ENCODE assay signal across 9 cellular contexts in the genomic region with DNA sequence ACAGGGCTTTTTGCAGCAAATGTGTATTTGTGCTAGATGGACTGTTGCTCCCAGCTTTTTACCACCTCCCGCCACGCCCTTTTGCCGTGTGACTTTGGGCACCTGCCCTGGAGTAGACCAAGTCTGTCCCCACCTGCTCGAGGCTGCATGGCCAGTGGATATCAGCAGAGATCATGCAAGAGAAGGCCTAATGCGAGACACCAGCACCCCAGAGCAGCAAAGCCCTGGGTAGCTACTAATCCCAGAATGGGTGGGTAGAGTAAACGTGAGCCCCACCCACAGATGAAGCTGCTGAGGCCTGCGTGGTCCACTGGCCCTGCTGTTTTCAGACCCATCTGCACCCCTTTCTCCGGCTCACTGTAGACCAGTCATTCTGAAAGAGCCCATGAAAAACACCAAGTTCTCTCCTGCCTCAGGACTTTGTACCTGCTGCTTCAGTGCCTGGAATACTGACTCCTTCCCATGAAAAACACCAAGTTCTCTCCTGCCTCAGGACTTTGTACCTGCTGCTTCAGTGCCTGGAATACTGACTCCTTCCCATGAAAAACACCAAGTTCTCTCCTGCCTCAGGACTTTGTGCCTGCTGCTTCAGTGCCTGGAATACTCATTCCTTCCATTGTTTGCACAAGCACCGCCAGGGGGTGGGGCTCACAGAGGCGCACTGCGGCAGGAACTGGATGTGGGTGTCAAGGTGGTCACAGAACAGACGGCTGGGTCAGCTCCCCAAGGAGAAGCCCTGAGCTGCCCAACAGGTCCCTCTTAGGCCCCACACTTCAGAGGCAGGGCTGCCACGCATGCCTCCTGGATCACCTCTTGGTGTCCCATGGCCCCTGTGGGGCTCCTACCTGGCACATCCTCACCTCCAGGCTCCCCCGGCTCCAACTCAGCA. TPM values are rescaled to one million over a fixed set of nuclear protein-coding genes. Genes with fewer than 3 reads are reported as not detected.
DNase-seq lines count a peak whose midpoint lies in the region; ATAC-seq, FAIRE-seq and TF ChIP-seq lines count a peak whose summit lies in the region.
"Had no signal": no experiment of that assay in that cellular context is flagged by ENCODE, and none has a peak within 500 bp of the region (broad histone marks: within the 10 kb centered on the region; RNA-seq: fewer than 3 reads in every experiment).

No MANE protein-coding gene starts in this region.

- peak; percentile 24 for FAIRE-seq in H1 (lab: Jason Lieb, UNC)

- no peaks in the 10 kb centered on the region for H3K9me3 Mint-ChIP-seq in activated CD4-positive, alpha-beta T cell treated with anti-CD3 and anti-CD28 coated beads for 36 hours (ENCODE audit: low read depth)
- H3K9me3 Mint-ChIP-seq in activated CD4-positive, alpha-beta T cell treated with anti-CD3 and anti-CD28 coated beads, Interleukin-2, amount 10 ng/mL, durations not matched to agents 7 days and 5 days = no peaks in the 10 kb centered on the region
- H3K9me3 Mint-ChIP-seq in progenitor cell of endocrine pancreas (ENCODE audit: low read depth) = no peaks in the 10 kb centered on the region

- no peak for TF ChIP-seq RAD21 in H1 (IDR thresholded peaks at IDR 0.05 in 1 of 2, conservative IDR thresholded peaks at IDR 0.05 in 1 of 2; ENCODE audit: low read depth in 2 of 2, low read length in 2 of 2)

- H3K56ac ChIP-seq in H1 (replicated peaks; ENCODE audit: insufficient read length, low read depth, low read length) = no peak overlapping the region

- TF ChIP-seq CTCF in H1 (IDR thresholded peaks at IDR 0.05; ENCODE audit: control extremely low read depth in 1 of 3, insufficient read depth in 1 of 3, low read depth in 1 of 3, low read length in 3 of 3) = no peak
- TF ChIP-seq CTCF in progenitor cell of endocrine pancreas (IDR thresholded peaks at IDR 0.05; ENCODE audit: unreplicated experiment) = peak; percentile 10

- peaks cover 0 to 2% (median under 1%) of the 10 kb centered on the region in 4 experiments; a peak in 1 of 7 replicates for H3K27me3 ChIP-seq in H1 (replicated peaks in 1 of 4; ENCODE audit: control insufficient read depth in 3 of 4, extremely low read depth in 1 of 4, insufficient read depth in 3 of 4, low read length in 3 of 4)

- H3K23ac ChIP-seq in H1 (ENCODE audit: insufficient read length) = no peak overlapping the region

- CTCF ChIA-PET in activated CD4-positive, alpha-beta T cell treated with anti-CD3 and anti-CD28 coated beads for 36 hours (lab: Charles Lee) = interaction anchor here (0.5 to 1.1 kb wide), 3 partner anchors 31 to 193 kb away, joined by 3 to 5 read pairs (median 3); partner anchors contain the start of gene SH3BP2
- CTCF ChIA-PET in activated CD4-positive, alpha-beta T cell treated with anti-CD3 and anti-CD28 coated beads, Interleukin-2, amount 10 ng/mL, durations not matched to agents 7 days and 5 days (lab: Charles Lee) = interaction anchor here (0.8 to 1.5 kb wide), 4 partner anchors 15 to 201 kb away, joined by 3 to 5 read pairs (median 3); no protein-coding TSS in a partner anchor
- CTCF ChIA-PET in H1 (lab: Charles Lee; ENCODE audit: partially characterized antibody) = interaction anchor here (0.9 to 1.8 kb wide), 6 partner anchors 10 to 192 kb away, joined by 3 to 6 read pairs (median 3); no protein-coding TSS in a partner anchor

- no peak for TF ChIP-seq EP300 in H1 (IDR thresholded peaks at IDR 0.05; ENCODE audit: borderline replicate concordance in 1 of 2, low read depth in 2 of 2, low read length in 2 of 2)

- H3K27ac Mint-ChIP-seq in activated CD4-positive, alpha-beta T cell treated with anti-CD3 and anti-CD28 coated beads for 36 hours = no peak overlapping the region
- no peak overlapping the region for H3K27ac Mint-ChIP-seq in activated CD4-positive, alpha-beta T cell treated with anti-CD3 and anti-CD28 coated beads, Interleukin-2, amount 10 ng/mL, durations not matched to agents 7 days and 5 days
- no peak overlapping the region for H3K27ac Mint-ChIP-seq in progenitor cell of endocrine pancreas

- H4K91ac ChIP-seq in H1 (replicated peaks; ENCODE audit: insufficient read length, low read length) = no peak overlapping the region

- no peak overlapping the region for H3K18ac ChIP-seq in H1 (ENCODE audit: extremely low read depth, low read length)

- peaks cover 0 to 4% (median 3%) of the 10 kb centered on the region in 4 experiments; a peak in 4 of 7 replicates for H3K4me1 ChIP-seq in H1 (replicated peaks in 1 of 4; ENCODE audit: control insufficient read depth in 3 of 4, insufficient read depth in 4 of 4, low read length in 3 of 4)

- peak overlapping the region in 1 of 4 experiments; percentile 25; a peak in 1 of 7 replicates for H3K9ac ChIP-seq in H1 (replicated peaks in 1 of 4; ENCODE audit: extremely low read depth in 1 of 4, low read depth in 3 of 4, low read length in 3 of 4)

- H2AK5ac ChIP-seq in H1 (ENCODE audit: low read depth, low read length) = no peak overlapping the region

- H4K5ac ChIP-seq in H1 (ENCODE audit: insufficient read length, low read depth, low read length) = no peak overlapping the region

- no peaks in the 10 kb centered on the region for H3K79me2 ChIP-seq in H1 (ENCODE audit: control insufficient read depth in 1 of 2, insufficient read depth in 2 of 2, low read length in 2 of 2)

- no peak overlapping the region for H3K4me2 ChIP-seq in H1 (ENCODE audit: insufficient read depth in 1 of 2, low read depth in 2 of 2, low read length in 2 of 2)

- H3K36me3 Mint-ChIP-seq in activated CD4-positive, alpha-beta T cell treated with anti-CD3 and anti-CD28 coated beads for 36 hours (ENCODE audit: low read depth) = no peaks in the 10 kb centered on the region
- H3K36me3 Mint-ChIP-seq in activated CD4-positive, alpha-beta T cell treated with anti-CD3 and anti-CD28 coated beads, Interleukin-2, amount 10 ng/mL, durations not matched to agents 7 days and 5 days (ENCODE audit: low read depth) = no peaks in the 10 kb centered on the region
- H3K36me3 Mint-ChIP-seq in progenitor cell of endocrine pancreas (ENCODE audit: insufficient read depth) = no peaks in the 10 kb centered on the region

- intact Hi-C loops in activated CD4-positive, alpha-beta T cell treated with anti-CD3 and anti-CD28 coated beads for 36 hours (cut with DNase I, micrococcal nuclease) = loop anchor here in 1 of 2 experiments (5.0 kb wide), 2 partner anchors 36 to 176 kb away; no protein-coding TSS in a partner anchor

- no peaks in the 10 kb centered on the region for H3K9me3 ChIP-seq in H1 (ENCODE audit: insufficient read depth in 2 of 2, low read depth in 1 of 2, low read length in 1 of 2)

- H3K14ac ChIP-seq in H1 (ENCODE audit: insufficient read length) = no peak overlapping the region

- H3K4ac ChIP-seq in H1 (replicated peaks; ENCODE audit: insufficient read length, low read depth, low read length) = no peak overlapping the region

- no peak overlapping the region for H3K27ac ChIP-seq in H1 (ENCODE audit: low read depth, low read length)

- H3K4me1 Mint-ChIP-seq in activated CD4-positive, alpha-beta T cell treated with anti-CD3 and anti-CD28 coated beads for 36 hours = peaks cover 11% of the 10 kb centered on the region
- H3K4me1 Mint-ChIP-seq in activated CD4-positive, alpha-beta T cell treated with anti-CD3 and anti-CD28 coated beads, Interleukin-2, amount 10 ng/mL, durations not matched to agents 7 days and 5 days = peaks cover 21% of the 10 kb centered on the region
- peaks cover 8% of the 10 kb centered on the region for H3K4me1 Mint-ChIP-seq in progenitor cell of endocrine pancreas (ENCODE audit: low read depth)

- 94% methylated on average over 14 of the region's 14 CpGs; no CpG with 5 or more reads in 1 of the 2 experiments for WGBS in H1 (ENCODE audit: extremely low coverage in 1 of 2, insufficient coverage in 1 of 2, insufficient read length in 1 of 2, insufficient replicate concordance in 2 of 2, low coverage in 1 of 2, low lambda C conversion rate in 2 of 2, missing lambda C conversion rate in 1 of 2), 2 experiments

- no peak overlapping the region for H4K8ac ChIP-seq in H1 (ENCODE audit: extremely low read depth, insufficient read depth, low read length)

- DNase-seq in activated CD4-positive, alpha-beta T cell treated with anti-CD3 and anti-CD28 coated beads for 36 hours = peak; percentile 59
- no peak for DNase-seq in activated CD4-positive, alpha-beta T cell treated with anti-CD3 and anti-CD28 coated beads, Interleukin-2, amount 10 ng/mL, durations not matched to agents 7 days and 5 days
- DNase-seq in NCI-H510A (lab: John Stamatoyannopoulos, UW) = peak; percentile 41
- no peak for DNase-seq in H1 (ENCODE audit: low read depth in 1 of 2, low spot score in 2 of 2)
- DNase-seq in progenitor cell of endocrine pancreas (ENCODE audit: low spot score, unreplicated experiment) = no peak
- DNase-seq in DMS79 (lab: John Stamatoyannopoulos, UW) = no peak
- DNase-seq in NCI-H82 treated with DMSO at 0.1 percent for 48 hours (lab: John Stamatoyannopoulos, UW; ENCODE audit: unreplicated experiment) = no peak
- DNase-seq: effector CD4-positive, alpha-beta T cell had no signal

- H2BK20ac ChIP-seq in H1 (ENCODE audit: low read length) = no peak overlapping the region; the same call in 1 of the 2 replicates

- peaks cover 3% of the 10 kb centered on the region; the same call in 1 of the 2 replicates for H3K23me2 ChIP-seq in H1 (ENCODE audit: low read depth, low read length)

- H4K20me1 ChIP-seq in H1 (replicated peaks in 1 of 2; ENCODE audit: control insufficient read depth in 1 of 2, insufficient read depth in 2 of 2, low read length in 2 of 2) = no peaks in the 10 kb centered on the region

- TF ChIP-seq POLR2A in H1 (IDR thresholded peaks at IDR 0.05; ENCODE audit: control extremely low read depth in 1 of 2, low read depth in 2 of 2, low read length in 2 of 2) = no peak

- ATAC-seq in activated CD4-positive, alpha-beta T cell treated with anti-CD3 and anti-CD28 coated beads for 36 hours = peak; percentile 9
- ATAC-seq in GM19397 (IDR thresholded peaks at IDR 0.05; ENCODE audit: unreplicated experiment) = no peak

- H3K36me3 ChIP-seq in H1 (ENCODE audit: control insufficient read depth in 2 of 4, insufficient read depth in 4 of 4, low read length in 3 of 4) = no peaks in the 10 kb centered on the region

- POLR2A ChIA-PET in activated CD4-positive, alpha-beta T cell treated with anti-CD3 and anti-CD28 coated beads for 36 hours (lab: Charles Lee) = no interaction called here
- POLR2A ChIA-PET in activated CD4-positive, alpha-beta T cell treated with anti-CD3 and anti-CD28 coated beads, Interleukin-2, amount 10 ng/mL, durations not matched to agents 7 days and 5 days (lab: Charles Lee) = no interaction called here
- POLR2A ChIA-PET in H1 (lab: Charles Lee; ENCODE audit: partially characterized antibody) = interaction anchor here (1.1 to 6.7 kb wide), 4 partner anchors 17 to 57 kb away, joined by 3 to 29 read pairs (median 10); no protein-coding TSS in a partner anchor

- H2BK12ac ChIP-seq in H1 (ENCODE audit: low read depth, low read length) = peak overlapping the region; percentile 22; the same call in 1 of the 2 replicates

- H3K79me1 ChIP-seq in H1 (ENCODE audit: low read depth, low read length) = no peaks in the 10 kb centered on the region

- no peak overlapping the region for H2AFZ ChIP-seq in H1 (ENCODE audit: low read length)

- H3K4me3 ChIP-seq in H1 (ENCODE audit: extremely low read depth in 1 of 4, insufficient read depth in 2 of 4, low read depth in 3 of 4, low read length in 4 of 4) = no peak overlapping the region

- no peak overlapping the region for H2BK120ac ChIP-seq in H1 (replicated peaks; ENCODE audit: low read depth, low read length)

- peak overlapping the region; percentile 48; the same call in 1 of the 2 replicates for H2BK5ac ChIP-seq in H1 (ENCODE audit: low read depth, low read length)

- H3K4me3 Mint-ChIP-seq in activated CD4-positive, alpha-beta T cell treated with anti-CD3 and anti-CD28 coated beads for 36 hours = no peak overlapping the region
- no peak overlapping the region for H3K4me3 Mint-ChIP-seq in activated CD4-positive, alpha-beta T cell treated with anti-CD3 and anti-CD28 coated beads, Interleukin-2, amount 10 ng/mL, durations not matched to agents 7 days and 5 days
- H3K4me3 Mint-ChIP-seq in progenitor cell of endocrine pancreas (ENCODE audit: low read depth) = no peak overlapping the region

- no peaks in the 10 kb centered on the region for H3K27me3 Mint-ChIP-seq in activated CD4-positive, alpha-beta T cell treated with anti-CD3 and anti-CD28 coated beads for 36 hours
- no peaks in the 10 kb centered on the region for H3K27me3 Mint-ChIP-seq in activated CD4-positive, alpha-beta T cell treated with anti-CD3 and anti-CD28 coated beads, Interleukin-2, amount 10 ng/mL, durations not matched to agents 7 days and 5 days
- peaks cover 2% of the 10 kb centered on the region for H3K27me3 Mint-ChIP-seq in progenitor cell of endocrine pancreas

- no peak overlapping the region for H2BK15ac ChIP-seq in H1 (ENCODE audit: low read length)

RNA-seq across cellular contexts. Expression of gene TNIP2, which starts 5.1 kb away (rescaled TPM):
- 10 to 100 TPM; 50.6 to 59.4 TPM for total RNA-seq in activated CD4-positive, alpha-beta T cell treated with anti-CD3 and anti-CD28 coated beads for 36 hours
- 10 to 100 TPM; 35.0 to 43.6 TPM for total RNA-seq in activated CD4-positive, alpha-beta T cell treated with anti-CD3 and anti-CD28 coated beads, Interleukin-2, amount 10 ng/mL, durations not matched to agents 7 days and 5 days
- 36.2 and 37.7 TPM in 2 replicates for total RNA-seq in H1 (2021; fragmentation: NEBNext Ultra II Directional; extraction: Animal tissue kit (Norgen Biotek cat#: 25700))
- 23.7 and 35.7 TPM in 2 replicates for polyA plus RNA-seq in H1 (2011; rRNA removed)
- 41.8 TPM for polyA plus RNA-seq in H1 (2011; cell fraction: cytosol; rRNA removed)
- polyA plus RNA-seq in H1 (2011; cell fraction: nucleus; rRNA removed) = 54.1 TPM
- polyA plus RNA-seq in H1 (2012, experiment 1 of 2) = 26.4 to 39.9 TPM (median 39.1 TPM) in 4 replicates
- polyA plus RNA-seq in H1 (2012, experiment 2 of 2) = 29.2 TPM
- 21.6 TPM for polyA plus RNA-seq in H1 (2013, experiment 1 of 2)
- 23.2 TPM for polyA plus RNA-seq in H1 (2013, experiment 2 of 2)
- 7.9 and 15.5 TPM in 2 replicates for polyA minus RNA-seq in H1 (2011; rRNA and poly(A)+ RNA removed)
- polyA minus RNA-seq in H1 (2011; cell fraction: cytosol; rRNA and poly(A)+ RNA removed) = 13.5 TPM
- polyA minus RNA-seq in H1 (2011; cell fraction: nucleus; rRNA and poly(A)+ RNA removed) = 19.3 TPM
- total RNA-seq in progenitor cell of endocrine pancreas = 21.2 and 26.3 TPM in 2 replicates

RNA-seq across cellular contexts. Expression of gene SH3BP2, which starts 31.6 kb away (rescaled TPM):
- 10 to 100 TPM; 63.3 to 68.3 TPM for total RNA-seq in activated CD4-positive, alpha-beta T cell treated with anti-CD3 and anti-CD28 coated beads for 36 hours
- total RNA-seq in activated CD4-positive, alpha-beta T cell treated with anti-CD3 and anti-CD28 coated beads, Interleukin-2, amount 10 ng/mL, durations not matched to agents 7 days and 5 days = 10 to 100 TPM; 69.3 to 78.2 TPM
- 31.4 and 32.4 TPM in 2 replicates for total RNA-seq in H1 (2021; fragmentation: NEBNext Ultra II Directional; extraction: Animal tissue kit (Norgen Biotek cat#: 25700))
- 27.4 and 45.8 TPM in 2 replicates for polyA plus RNA-seq in H1 (2011; rRNA removed)
- 29.6 TPM for polyA plus RNA-seq in H1 (2011; cell fraction: cytosol; rRNA removed)
- 119 TPM for polyA plus RNA-seq in H1 (2011; cell fraction: nucleus; rRNA removed)
- polyA plus RNA-seq in H1 (2012, experiment 1 of 2) = 18.2 to 28.4 TPM (median 24.8 TPM) in 4 replicates
- 13.6 TPM for polyA plus RNA-seq in H1 (2012, experiment 2 of 2)
- polyA plus RNA-seq in H1 (2013, experiment 1 of 2) = 19.6 TPM
- polyA plus RNA-seq in H1 (2013, experiment 2 of 2) = 18.1 TPM
- polyA minus RNA-seq in H1 (2011; rRNA and poly(A)+ RNA removed) = 52.4 and 64.8 TPM in 2 replicates
- 25.8 TPM for polyA minus RNA-seq in H1 (2011; cell fraction: cytosol; rRNA and poly(A)+ RNA removed)
- 51.1 TPM for polyA minus RNA-seq in H1 (2011; cell fraction: nucleus; rRNA and poly(A)+ RNA removed)
- 67.7 and 70.8 TPM in 2 replicates for total RNA-seq in progenitor cell of endocrine pancreas

Comparison
In these comparisons a context has a peak if more than half of its experiments do, and no peak if none do; other contexts are left out.
1. DNase-seq: peak in activated CD4-positive, alpha-beta T cell treated with anti-CD3 and anti-CD28 coated beads for 36 hours (single experiment) and NCI-H510A (single experiment); none in activated CD4-positive, alpha-beta T cell treated with anti-CD3 and anti-CD28 coated beads, Interleukin-2, amount 10 ng/mL, durations not matched to agents 7 days and 5 days (single experiment), H1 (0 of 2), progenitor cell of endocrine pancreas (single experiment), DMS79 (single experiment) and NCI-H82 treated with DMSO at 0.1 percent for 48 hours (single experiment).